ENCODE assay signal across 1 cellular context in the genomic region with DNA sequence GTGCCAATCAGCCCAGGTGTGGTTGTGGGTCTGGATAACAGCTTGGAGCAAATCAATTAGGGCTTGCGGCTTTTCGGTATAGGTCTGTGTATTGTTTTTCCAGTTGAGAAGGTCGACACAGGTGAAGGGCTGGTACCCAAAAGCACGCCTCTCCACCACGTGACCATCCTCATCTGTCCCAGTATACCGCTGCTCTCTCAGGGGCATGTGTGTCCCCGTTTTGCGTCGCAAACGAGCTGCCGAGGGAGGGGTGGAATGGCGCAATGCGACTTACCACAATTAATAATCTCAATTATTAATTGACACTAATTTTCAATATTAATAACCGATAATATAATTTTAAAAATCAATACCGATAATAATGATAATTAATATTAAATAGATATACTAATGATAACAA.
TF ChIP-seq lines count a peak whose summit lies in the region.

No MANE protein-coding gene starts in this region.

TF ChIP-seq in K562, 482 proteins besides CTCF, POLR2A, EP300 and RAD21 (continued from another document):
- TF ChIP-seq, protein P1, sequence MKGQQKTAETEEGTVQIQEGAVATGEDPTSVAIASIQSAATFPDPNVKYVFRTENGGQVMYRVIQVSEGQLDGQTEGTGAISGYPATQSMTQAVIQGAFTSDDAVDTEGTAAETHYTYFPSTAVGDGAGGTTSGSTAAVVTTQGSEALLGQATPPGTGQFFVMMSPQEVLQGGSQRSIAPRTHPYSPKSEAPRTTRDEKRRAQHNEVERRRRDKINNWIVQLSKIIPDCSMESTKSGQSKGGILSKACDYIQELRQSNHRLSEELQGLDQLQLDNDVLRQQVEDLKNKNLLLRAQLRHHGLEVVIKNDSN (CRISPR knock-in tag; IDR thresholded peaks at IDR 0.05) = peak; percentile 72
TF ChIP-seq in K562: peak in this region for 3; not testable (repeated sequence) for 479.
